In the genomic region with DNA sequence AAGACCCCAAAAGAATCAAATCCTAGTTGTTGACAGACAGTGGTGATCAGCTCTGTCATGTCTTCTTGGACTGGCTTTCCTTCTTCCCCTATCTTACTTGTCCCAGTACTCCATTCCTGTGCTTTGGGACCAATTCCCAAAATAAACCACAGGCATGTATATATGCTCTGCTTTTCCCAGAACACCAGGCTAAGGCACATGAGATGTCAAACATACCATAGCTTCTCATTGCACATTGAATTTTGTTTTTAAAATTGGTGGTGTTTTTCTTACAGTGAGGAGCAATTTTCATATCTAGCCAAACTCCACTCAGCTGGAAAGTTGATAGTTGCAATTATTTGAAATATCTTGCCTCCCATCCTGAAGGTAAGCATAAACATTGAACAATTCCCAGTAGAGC, we compare ENCODE assay signal across 16 cellular contexts.
DNase-seq lines count a peak whose midpoint lies in the region; ATAC-seq and TF ChIP-seq lines count a peak whose summit lies in the region.
"Had no signal": no experiment of that assay in that cellular context is flagged by ENCODE, and none has a peak within 500 bp of the region (broad histone marks: within the 10 kb centered on the region; RNA-seq: fewer than 3 reads in every experiment).

No MANE protein-coding gene starts in this region.

- no peak for ATAC-seq in sciatic nerve
- ATAC-seq: CD8-positive, alpha-beta T cell had no signal

- no peaks in the 10 kb centered on the region for H3K36me3 Mint-ChIP-seq in MCF 10A (ENCODE audit: insufficient read depth, unreplicated experiment)
- H3K36me3 Mint-ChIP-seq: CD14-positive monocyte; CD8-positive, alpha-beta T cell had no signal

- H3K36me3 ChIP-seq in breast epithelium (no peaks in the 10 kb centered on the region), adipocyte (ENCODE audit: control insufficient read depth, insufficient read depth, low read length, severe bottlenecking) (no peaks in the 10 kb centered on the region), endocrine pancreas (ENCODE audit: control insufficient read depth, insufficient read depth, low read length) (no peaks in the 10 kb centered on the region), colonic mucosa (no peaks in the 10 kb centered on the region)
- H3K36me3 ChIP-seq: BE2C had no signal

- no peak overlapping the region for H3K9ac ChIP-seq in adipocyte (ENCODE audit: low read length)
- no peak overlapping the region for H3K9ac ChIP-seq in endocrine pancreas (ENCODE audit: control insufficient read depth, insufficient read depth, low read length)
- no peak overlapping the region for H3K9ac ChIP-seq in colonic mucosa (ENCODE audit: low read depth in 2 of 2, low read length in 2 of 2)

- H3K4me3 ChIP-seq in breast epithelium (no peak overlapping the region), adipocyte (ENCODE audit: low read length) (no peak overlapping the region), endocrine pancreas (ENCODE audit: control insufficient read depth, insufficient read depth, low read length) (peak overlapping the region; percentile 19), colonic mucosa (no peak overlapping the region)

- BruUV-seq in MCF 10A (replicated peaks; lab: Mats Ljungman, UMichigan) = no TSS peak

- DNase-seq in MCF 10A (ENCODE audit: unreplicated experiment) = no peak
- no peak for DNase-seq in breast epithelium (ENCODE audit: low spot score in 2 of 2)
- DNase-seq in adipocyte (ENCODE audit: low read depth) = peak; percentile 60
- DNase-seq in colonic mucosa = no peak
- DNase-seq in sciatic nerve (ENCODE audit: low spot score) = no peak
- no peak for DNase-seq in posterior vena cava (ENCODE audit: low spot score)
- DNase-seq: BE2C; CD8-positive, alpha-beta T cell; COR-L47; DMS53; GF-D8; HCEC 1CT; HFFc6 had no signal

- H3K9me3 ChIP-seq in breast epithelium (no peaks in the 10 kb centered on the region), adipocyte (ENCODE audit: control insufficient read depth, low read length) (no peaks in the 10 kb centered on the region), endocrine pancreas (ENCODE audit: control insufficient read depth, low read length) (no peaks in the 10 kb centered on the region), colonic mucosa (no peaks in the 10 kb centered on the region)
- H3K9me3 ChIP-seq: BE2C had no signal

- TF ChIP-seq CTCF in MCF 10A (IDR thresholded peaks at IDR 0.05; ENCODE audit: unreplicated experiment) (no peak), breast epithelium (IDR thresholded peaks at IDR 0.05) (no peak), colonic mucosa (IDR thresholded peaks at IDR 0.05) (no peak)

- POLR2A ChIA-PET in MCF 10A (lab: Yijun Ruan, JAX) = interaction anchor here (0.6 kb wide), 1 partner anchor 337 kb away, joined by 3 read pairs; no protein-coding TSS in a partner anchor

- H3K27me3 ChIP-seq in breast epithelium (no peaks in the 10 kb centered on the region), adipocyte (replicated peaks; ENCODE audit: control insufficient read depth, insufficient read depth, low read length) (no peaks in the 10 kb centered on the region), endocrine pancreas (ENCODE audit: control insufficient read depth, insufficient read depth, low read length) (no peaks in the 10 kb centered on the region), colonic mucosa (no peaks in the 10 kb centered on the region)
- H3K27me3 ChIP-seq: BE2C had no signal

- H3K9me3 Mint-ChIP-seq in MCF 10A (ENCODE audit: unreplicated experiment) = peaks cover 7% of the 10 kb centered on the region

- CTCF ChIA-PET in MCF 10A (lab: Yijun Ruan, JAX) = no interaction called here

- H3K27me3 Mint-ChIP-seq in MCF 10A (ENCODE audit: insufficient read depth, unreplicated experiment) = no peaks in the 10 kb centered on the region

- H3K27ac Mint-ChIP-seq in MCF 10A (ENCODE audit: low read depth, unreplicated experiment) = peak overlapping the region; percentile 40
- H3K27ac Mint-ChIP-seq: CD14-positive monocyte; CD8-positive, alpha-beta T cell; HFFc6 had no signal

- intact Hi-C loops in MCF 10A (cut with micrococcal nuclease) = no loop called here
- intact Hi-C loops in breast epithelium (cut with DNase I; ENCODE audit: low total_unique reads) = no loop called here
- intact Hi-C loops in colonic mucosa (cut with DNase I) = no loop called here
- intact Hi-C loops in sciatic nerve (cut with DNase I) = no loop called here
- intact Hi-C loops in posterior vena cava (cut with DNase I) = no loop called here

- H3K4me1 Mint-ChIP-seq in MCF 10A (ENCODE audit: insufficient read depth, unreplicated experiment) = peaks cover 21% of the 10 kb centered on the region
- H3K4me1 Mint-ChIP-seq: CD14-positive monocyte had no signal

- H3K27ac ChIP-seq in breast epithelium (no peak overlapping the region), colonic mucosa (no peak overlapping the region)
- H3K27ac ChIP-seq: HL-60 had no signal

- no peak for TF ChIP-seq POLR2A in breast epithelium (IDR thresholded peaks at IDR 0.05)

- H3K4me3 Mint-ChIP-seq in MCF 10A (ENCODE audit: unreplicated experiment) = no peak overlapping the region
- H3K4me3 Mint-ChIP-seq: CD14-positive monocyte; CD8-positive, alpha-beta T cell; HFFc6 had no signal

- H3K4me1 ChIP-seq in breast epithelium (no peaks in the 10 kb centered on the region), adipocyte (ENCODE audit: control insufficient read depth, insufficient read depth, low read length) (no peaks in the 10 kb centered on the region), endocrine pancreas (ENCODE audit: control insufficient read depth, insufficient read depth, low read length) (peaks cover 3% of the 10 kb centered on the region), colonic mucosa (no peaks in the 10 kb centered on the region)
- H3K4me1 ChIP-seq: BE2C had no signal
